8 cellular contexts compared by ENCODE assay signal in genomic region chr16:68287276-68288251, GRCh38. TPM values are rescaled to one million over a fixed set of nuclear protein-coding genes. Genes with fewer than 3 reads are reported as not detected.
DNase-seq lines count a peak whose midpoint lies in the region; ATAC-seq and TF ChIP-seq lines count a peak whose summit lies in the region.

No MANE protein-coding gene starts in this region.

- no peak overlapping the region for H3K56ac ChIP-seq in mesendoderm (ENCODE audit: low read length)

- peaks cover 7 to 61% (median 42%) of the 10 kb centered on the region in 4 donors for H3K36me3 ChIP-seq in stomach
- H3K36me3 ChIP-seq in mesendoderm (ENCODE audit: control insufficient read depth, insufficient read depth, low read length), result peaks cover 16% of the 10 kb centered on the region

- H3K23ac ChIP-seq in mesendoderm (ENCODE audit: low read length), result no peak overlapping the region

- H3K4me1 ChIP-seq in stomach (peaks cover 23 to 57% (median 30%) of the 10 kb centered on the region in 4 donors), mesendoderm (ENCODE audit: control insufficient read depth, low read depth, low read length) (peaks cover 2% of the 10 kb centered on the region)

- ATAC-seq in activated CD8-positive, alpha-beta T cell treated with anti-CD3 and anti-CD28 coated beads, Interleukin-2, amount 10 ng/mL, durations not matched to agents 7 days and 5 days, result peak; percentile 8

- no peaks in the 10 kb centered on the region for H3K9me3 ChIP-seq in stomach

- peak in 1 of 7 experiments; percentile 5 for TF ChIP-seq CTCF in stomach (IDR thresholded peaks at IDR 0.05)
- no peak for TF ChIP-seq CTCF in Calu3 (IDR thresholded peaks at IDR 0.05; ENCODE audit: unreplicated experiment)

- H3K36me3 Mint-ChIP-seq in activated CD8-positive, alpha-beta T cell treated with anti-CD3 and anti-CD28 coated beads, Interleukin-2, amount 10 ng/mL, durations not matched to agents 7 days and 5 days (ENCODE audit: low read depth), result peaks cover 78% of the 10 kb centered on the region
- peaks cover 20% of the 10 kb centered on the region for H3K36me3 Mint-ChIP-seq in Calu3 (ENCODE audit: insufficient read depth, unreplicated experiment)

- 82 to 93% (median 85%) methylated on average over 10 to 11 of the region's 11 CpGs for WGBS in stomach, 5 donors
- no CpG with 5 or more reads among the region's 11 CpGs for WGBS in mesendoderm (ENCODE audit: extremely low coverage, insufficient coverage, low lambda C conversion rate)

- no peak overlapping the region for H3K4me3 ChIP-seq in stomach
- no peak overlapping the region for H3K4me3 ChIP-seq in mesendoderm (ENCODE audit: low read length)

- no TSS peak for BruUV-seq in Calu3 (replicated peaks; lab: Mats Ljungman, UMichigan)

- TF ChIP-seq POLR2A in stomach (IDR thresholded peaks at IDR 0.05), result no peak

- no peak overlapping the region for H4K8ac ChIP-seq in mesendoderm (ENCODE audit: low read depth, low read length)

- POLR2A ChIA-PET in activated CD8-positive, alpha-beta T cell treated with anti-CD3 and anti-CD28 coated beads, Interleukin-2, amount 10 ng/mL, durations not matched to agents 7 days and 5 days (lab: Charles Lee), result interaction anchor here (1.0 to 4.5 kb wide), 6 partner anchors 11 to 24 kb away, joined by 3 to 55 read pairs (median 6); partner anchors contain the start of genes PRMT7, SLC7A6 and SLC7A6OS

- H3K4me3 Mint-ChIP-seq in activated CD8-positive, alpha-beta T cell treated with anti-CD3 and anti-CD28 coated beads, Interleukin-2, amount 10 ng/mL, durations not matched to agents 7 days and 5 days, result peak overlapping the region; percentile 46
- no peak overlapping the region for H3K4me3 Mint-ChIP-seq in Calu3 (ENCODE audit: low read depth, unreplicated experiment)

- no peaks in the 10 kb centered on the region for H3K9me3 Mint-ChIP-seq in activated CD8-positive, alpha-beta T cell treated with anti-CD3 and anti-CD28 coated beads, Interleukin-2, amount 10 ng/mL, durations not matched to agents 7 days and 5 days (ENCODE audit: insufficient read depth)
- no peaks in the 10 kb centered on the region for H3K9me3 Mint-ChIP-seq in Calu3 (ENCODE audit: low read depth, unreplicated experiment)

- H3K4ac ChIP-seq in mesendoderm (ENCODE audit: low read depth, low read length), result no peak overlapping the region

- H2BK120ac ChIP-seq in mesendoderm (ENCODE audit: low read depth, low read length), result no peak overlapping the region

- H3K27me3 Mint-ChIP-seq in activated CD8-positive, alpha-beta T cell treated with anti-CD3 and anti-CD28 coated beads, Interleukin-2, amount 10 ng/mL, durations not matched to agents 7 days and 5 days (ENCODE audit: low read depth), result no peaks in the 10 kb centered on the region
- no peaks in the 10 kb centered on the region for H3K27me3 Mint-ChIP-seq in Calu3 (ENCODE audit: unreplicated experiment)

- TF ChIP-seq EP300 in stomach (IDR thresholded peaks at IDR 0.05), result no peak

- peak overlapping the region in 4 of 5 donors; percentile 18 to 61 (median 26) for H3K27ac ChIP-seq in stomach
- no peak overlapping the region for H3K27ac ChIP-seq in mesendoderm (ENCODE audit: low read depth, low read length)

- no peak overlapping the region for H3K18ac ChIP-seq in mesendoderm (ENCODE audit: low read length)

- CTCF ChIA-PET in activated CD8-positive, alpha-beta T cell treated with anti-CD3 and anti-CD28 coated beads, Interleukin-2, amount 10 ng/mL, durations not matched to agents 7 days and 5 days (lab: Charles Lee), result interaction anchor here (0.8 to 15.7 kb wide), 10 partner anchors 11 to 223 kb away, joined by 3 to 346 read pairs (median 4); partner anchors contain the start of genes PRMT7, SLC7A6 and SLC7A6OS
- CTCF ChIA-PET in Calu3 (lab: Charles Lee), result interaction anchor here (1.5 kb wide), 1 partner anchor 13 kb away, joined by 3 read pairs; no protein-coding TSS in a partner anchor

- no peak overlapping the region for H3K9ac ChIP-seq in mesendoderm (ENCODE audit: low read length)

- peak overlapping the region; percentile 84 for H3K27ac Mint-ChIP-seq in activated CD8-positive, alpha-beta T cell treated with anti-CD3 and anti-CD28 coated beads, Interleukin-2, amount 10 ng/mL, durations not matched to agents 7 days and 5 days
- no peak overlapping the region for H3K27ac Mint-ChIP-seq in Calu3 (ENCODE audit: unreplicated experiment)

- H3K79me1 ChIP-seq in mesendoderm (ENCODE audit: low read length), result peaks cover 11% of the 10 kb centered on the region

- no peaks in the 10 kb centered on the region for H3K27me3 ChIP-seq in stomach
- H3K27me3 ChIP-seq in mesendoderm (ENCODE audit: insufficient read depth, low read length, poor library complexity), result no peaks in the 10 kb centered on the region

- peaks cover 94% of the 10 kb centered on the region for H3K4me1 Mint-ChIP-seq in activated CD8-positive, alpha-beta T cell treated with anti-CD3 and anti-CD28 coated beads, Interleukin-2, amount 10 ng/mL, durations not matched to agents 7 days and 5 days (ENCODE audit: low read depth)
- no peaks in the 10 kb centered on the region for H3K4me1 Mint-ChIP-seq in Calu3 (ENCODE audit: low read depth, unreplicated experiment)

- H3K4me2 ChIP-seq in mesendoderm (ENCODE audit: low read length), result no peak overlapping the region

- no peak overlapping the region for H2BK5ac ChIP-seq in mesendoderm (ENCODE audit: low read length)

- no peak overlapping the region for H2AK5ac ChIP-seq in mesendoderm (ENCODE audit: low read length)

- no peaks in the 10 kb centered on the region for H3K79me2 ChIP-seq in mesendoderm (ENCODE audit: control insufficient read depth, insufficient read depth, low read length)

- peak; percentile 86 for DNase-seq in HT1080 (ENCODE audit: low read depth)
- DNase-seq in activated CD8-positive, alpha-beta T cell treated with anti-CD3 and anti-CD28 coated beads, Interleukin-2, amount 10 ng/mL, durations not matched to agents 7 days and 5 days, result peak; percentile 53
- peak; percentile 57 for DNase-seq in glomerular endothelial cell (ENCODE audit: extremely low read depth, low read depth, low spot score)
- DNase-seq in stomach, result no peak
- no peak for DNase-seq in Calu3
- no peak for DNase-seq in mesendoderm
- DNase-seq in mesenteric fat pad (ENCODE audit: low spot score), result no peak
- no peak for DNase-seq in NCI-H1105 treated with DMSO at 0.1 percent for 48 hours (lab: John Stamatoyannopoulos, UW)

- intact Hi-C loops in stomach (cut with DNase I; ENCODE audit: low total_unique reads), result no loop called here
- intact Hi-C loops in Calu3 (cut with micrococcal nuclease; ENCODE audit: unreplicated experiment), result no loop called here

- no peak overlapping the region for H4K5ac ChIP-seq in mesendoderm (ENCODE audit: low read length)

- H2BK15ac ChIP-seq in mesendoderm (replicated peaks; ENCODE audit: low read depth), result no peak overlapping the region

RNA-seq across cellular contexts. Expression of gene SLC7A6OS, which starts 23.2 kb away (rescaled TPM):
- 12.5 and 15.3 TPM in 2 replicates for total RNA-seq in HT1080 (2014; rRNA removed; shearing (Covaris generic))
- 7.0 and 8.8 TPM in 2 replicates for polyA plus RNA-seq in HT1080 (2015; cell fraction: cytosol; rRNA removed)
- 12.9 and 15.6 TPM in 2 replicates for polyA plus RNA-seq in HT1080 (2015; cell fraction: nucleus; rRNA removed)
- total RNA-seq in activated CD8-positive, alpha-beta T cell treated with anti-CD3 and anti-CD28 coated beads, Interleukin-2, amount 10 ng/mL, durations not matched to agents 7 days and 5 days, result 10 to 100 TPM; 26.3 to 30.7 TPM
- total RNA-seq in glomerular endothelial cell (11.4 and 11.5 TPM in 2 replicates), stomach (10 to 100 TPM; 12.3 to 41.4 (median 16.7) TPM), Calu3 (2022) (28.4 and 34.9 TPM in 2 replicates), mesenteric fat pad (12.3 TPM)
- polyA plus RNA-seq in stomach, result 1 to 10 TPM; 4.7 to 5.7 (median 5.7) TPM
- 9.4 TPM for polyA plus RNA-seq in mesendoderm (2013, experiment 1 of 2)
- 8.9 TPM for polyA plus RNA-seq in mesendoderm (2013, experiment 2 of 2)

RNA-seq across cellular contexts. Expression of gene SLC7A6, which starts 23.2 kb away (rescaled TPM):
- total RNA-seq in HT1080 (2014; rRNA removed; shearing (Covaris generic)), result 14.8 and 26.6 TPM in 2 replicates
- 14.7 and 15.0 TPM in 2 replicates for polyA plus RNA-seq in HT1080 (2015; cell fraction: cytosol; rRNA removed)
- 79.3 and 89.5 TPM in 2 replicates for polyA plus RNA-seq in HT1080 (2015; cell fraction: nucleus; rRNA removed)
- total RNA-seq in activated CD8-positive, alpha-beta T cell treated with anti-CD3 and anti-CD28 coated beads, Interleukin-2, amount 10 ng/mL, durations not matched to agents 7 days and 5 days, result 10 to 100 TPM; 84.1 to 85.0 TPM
- total RNA-seq in glomerular endothelial cell, result 15.8 and 32.6 TPM in 2 replicates
- total RNA-seq in stomach, result 10 to 100 TPM; 11.9 to 66.1 (median 17.2) TPM
- polyA plus RNA-seq in stomach, result 1 to 10 TPM; 2.9 to 6.0 (median 4.2) TPM
- total RNA-seq in Calu3 (2022), result 38.3 and 45.4 TPM in 2 replicates
- polyA plus RNA-seq in mesendoderm (2013, experiment 1 of 2), result 23.3 TPM
- 22.1 TPM for polyA plus RNA-seq in mesendoderm (2013, experiment 2 of 2)
- total RNA-seq in mesenteric fat pad, result 264 TPM

RNA-seq across cellular contexts. Expression of gene PRMT7, which starts 23.3 kb away (rescaled TPM):
- total RNA-seq in HT1080 (2014; rRNA removed; shearing (Covaris generic)), result 40.4 and 41.5 TPM in 2 replicates
- polyA plus RNA-seq in HT1080 (2015; cell fraction: cytosol; rRNA removed), result 26.8 and 29.7 TPM in 2 replicates
- polyA plus RNA-seq in HT1080 (2015; cell fraction: nucleus; rRNA removed), result 135 and 150 TPM in 2 replicates
- 10 to 100 TPM; 70.4 to 73.2 TPM for total RNA-seq in activated CD8-positive, alpha-beta T cell treated with anti-CD3 and anti-CD28 coated beads, Interleukin-2, amount 10 ng/mL, durations not matched to agents 7 days and 5 days
- 28.5 and 43.3 TPM in 2 replicates for total RNA-seq in glomerular endothelial cell
- total RNA-seq in stomach, result 10 to 100 TPM; 24.9 to 88.8 (median 48.3) TPM
- polyA plus RNA-seq in stomach, result 10 to 100 TPM; 22.4 to 30.2 (median 28.6) TPM
- total RNA-seq in Calu3 (2022), result 49.4 and 57.8 TPM in 2 replicates
- polyA plus RNA-seq in mesendoderm (2013, experiment 1 of 2), result 35.9 TPM
- 35.7 TPM for polyA plus RNA-seq in mesendoderm (2013, experiment 2 of 2)
- 35.7 TPM for total RNA-seq in mesenteric fat pad

RNA-seq across cellular contexts. Expression of gene PLA2G15, which starts 42.4 kb away (rescaled TPM):
- 21.6 and 24.1 TPM in 2 replicates for total RNA-seq in HT1080 (2014; rRNA removed; shearing (Covaris generic))
- polyA plus RNA-seq in HT1080 (2015; cell fraction: cytosol; rRNA removed), result 24.1 and 25.2 TPM in 2 replicates
- polyA plus RNA-seq in HT1080 (2015; cell fraction: nucleus; rRNA removed), result 31.0 and 36.2 TPM in 2 replicates
- 1 to 10 TPM; 8.6 to 9.4 TPM for total RNA-seq in activated CD8-positive, alpha-beta T cell treated with anti-CD3 and anti-CD28 coated beads, Interleukin-2, amount 10 ng/mL, durations not matched to agents 7 days and 5 days
- total RNA-seq in glomerular endothelial cell (46.9 TPM in 2 replicates), stomach (10 to 100 TPM in 2 of 5 donors, 1 to 10 TPM in 3; 3.5 to 16.5 (median 9.8) TPM), Calu3 (2022) (16.9 and 22.5 TPM in 2 replicates), mesenteric fat pad (40.2 TPM)
- 1 to 10 TPM; 4.4 to 6.0 (median 5.8) TPM for polyA plus RNA-seq in stomach
- polyA plus RNA-seq in mesendoderm (2013, experiment 1 of 2), result 4.0 TPM
- 4.0 TPM for polyA plus RNA-seq in mesendoderm (2013, experiment 2 of 2)

RNA-seq across cellular contexts. Expression of gene ESRP2, which starts 51.6 kb away (rescaled TPM):
- total RNA-seq in HT1080 (2014; rRNA removed; shearing (Covaris generic)), result 0.29 and 0.30 TPM in 2 replicates
- 0.03 and 0.26 TPM in 2 replicates for polyA plus RNA-seq in HT1080 (2015; cell fraction: cytosol; rRNA removed)
- 0.59 and 1.3 TPM in 2 replicates for polyA plus RNA-seq in HT1080 (2015; cell fraction: nucleus; rRNA removed)
- under 1 TPM in 1 of 2 experiments, not detected in 1; 0.18 TPM for total RNA-seq in activated CD8-positive, alpha-beta T cell treated with anti-CD3 and anti-CD28 coated beads, Interleukin-2, amount 10 ng/mL, durations not matched to agents 7 days and 5 days
- total RNA-seq in glomerular endothelial cell (0.29 and 2.9 TPM in 2 replicates), stomach (100 to 1,000 TPM in 1 of 5 donors, 10 to 100 TPM in 4; 19.8 to 184 (median 76.3) TPM), Calu3 (2022) (100 and 103 TPM in 2 replicates), mesenteric fat pad (0.71 TPM)
- polyA plus RNA-seq in stomach, result 10 to 100 TPM; 21.5 to 36.9 (median 31.2) TPM
- 26.2 TPM for polyA plus RNA-seq in mesendoderm (2013, experiment 1 of 2)
- polyA plus RNA-seq in mesendoderm (2013, experiment 2 of 2), result 26.6 TPM

Comparison
In these comparisons a context has a peak if more than half of its experiments do, and no peak if none do; other contexts are left out.
1. DNase-seq: peak in HT1080 (single experiment), activated CD8-positive, alpha-beta T cell treated with anti-CD3 and anti-CD28 coated beads, Interleukin-2, amount 10 ng/mL, durations not matched to agents 7 days and 5 days (single experiment) and glomerular endothelial cell (single experiment); none in stomach (single experiment), Calu3 (single experiment), mesendoderm (single experiment), mesenteric fat pad (single experiment) and NCI-H1105 treated with DMSO at 0.1 percent for 48 hours (single experiment).